ENCODE assay signal across 25 cellular contexts in the genomic region with DNA sequence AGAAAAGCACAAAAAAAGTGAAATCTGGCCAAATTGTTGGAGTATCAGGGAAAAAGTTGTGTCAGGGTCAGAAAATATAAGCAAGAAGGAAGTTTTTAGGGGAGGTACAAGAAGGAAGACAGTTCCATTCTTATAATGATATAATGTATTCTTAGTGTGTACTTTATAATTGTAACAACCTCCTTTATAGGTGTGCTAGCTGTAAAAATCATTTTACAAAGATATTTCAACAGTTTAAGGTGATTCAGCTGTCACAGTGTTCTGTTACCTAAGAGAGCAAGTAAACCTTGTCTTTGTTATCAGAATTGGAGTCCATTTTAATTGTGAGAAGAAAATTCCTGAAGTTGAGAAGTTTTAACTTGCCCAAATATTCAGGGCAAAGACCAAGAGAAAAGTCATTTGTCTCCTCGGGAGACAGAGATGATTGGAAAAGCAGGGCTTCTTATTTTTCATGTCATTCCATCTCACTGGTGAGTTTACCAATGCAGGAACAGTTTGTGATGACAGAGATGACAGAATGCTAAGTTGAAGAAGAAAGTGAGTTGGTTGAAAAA. TPM values are rescaled to one million over a fixed set of nuclear protein-coding genes. Genes with fewer than 3 reads are reported as not detected.
A peak's percentile ranks its signal among the peaks of the same experiment; 100 is the strongest.
DNase-seq lines count a peak whose midpoint lies in the region; ATAC-seq, FAIRE-seq and TF ChIP-seq lines count a peak whose summit lies in the region.
"Had no signal": no experiment of that assay in that cellular context is flagged by ENCODE, and none has a peak within 500 bp of the region (broad histone marks: within the 10 kb centered on the region; RNA-seq: fewer than 3 reads in every experiment).

No MANE protein-coding gene starts in this region.

- in situ Hi-C loops in GM12878 (cut with MboI) = no loop called here

- H3K4me3 Mint-ChIP-seq in CD4-positive, alpha-beta T cell = no peak overlapping the region
- H3K4me3 Mint-ChIP-seq: CD14-positive monocyte, IgD-negative memory B cell had no signal

- no peaks in the 10 kb centered on the region for H3K36me3 ChIP-seq in GM12878 (ENCODE audit: control insufficient read depth in 2 of 2, insufficient read depth in 2 of 2, low read length in 1 of 2)
- H3K36me3 ChIP-seq: prostate gland had no signal

- FAIRE-seq in A549 (lab: Jason Lieb, UNC) (peak; percentile 28), GM12878 (lab: Jason Lieb, UNC) (peak; percentile 27)
- FAIRE-seq: frontal cortex, urothelium cell line had no signal

- H3K4me3 ChIP-seq in A549 = no peak overlapping the region
- no peak overlapping the region for H3K4me3 ChIP-seq in GM12878
- H3K4me3 ChIP-seq: prostate gland had no signal

- H3K9me3 ChIP-seq in A549 = no peaks in the 10 kb centered on the region
- no peaks in the 10 kb centered on the region for H3K9me3 ChIP-seq in CD4-positive, alpha-beta T cell (ENCODE audit: control insufficient read depth, low read length)
- no peaks in the 10 kb centered on the region for H3K9me3 ChIP-seq in GM12878 (replicated peaks; ENCODE audit: control insufficient read depth, insufficient read depth, low read length)
- H3K9me3 ChIP-seq: prostate gland had no signal

- peaks cover 17% of the 10 kb centered on the region for H3K36me3 Mint-ChIP-seq in CD4-positive, alpha-beta T cell (ENCODE audit: low read depth)
- H3K36me3 Mint-ChIP-seq: IgD-negative memory B cell had no signal

- no peak overlapping the region for H3K27ac ChIP-seq in A549
- no peak overlapping the region for H3K27ac ChIP-seq in CD4-positive, alpha-beta T cell (ENCODE audit: low read depth, low read length)
- no peak overlapping the region for H3K27ac ChIP-seq in GM12878 (ENCODE audit: control insufficient read depth, insufficient read depth)
- H3K27ac ChIP-seq in foreskin keratinocyte = no peak overlapping the region
- H3K27ac ChIP-seq: prostate gland had no signal

- intact Hi-C loops in CD4-positive, alpha-beta T cell (cut with DNase I, micrococcal nuclease) = loop anchor here in 1 of 2 experiments (10.0 kb wide), 1 partner anchor 50 kb away; no protein-coding TSS in a partner anchor
- intact Hi-C loops in GM12878 (cut with micrococcal nuclease; ENCODE audit: unreplicated experiment) = no loop called here

- TF ChIP-seq EP300 in A549 (IDR thresholded peaks at IDR 0.05) (no peak), GM12878 (IDR thresholded peaks at IDR 0.05; ENCODE audit: borderline replicate concordance in 1 of 2, control insufficient read depth in 1 of 2, low read depth in 2 of 2, low read length in 2 of 2) (no peak)

- DNase-seq in A549 (ENCODE audit: low read depth in 1 of 2, low spot score in 1 of 2) (no peak), GM12878 (ENCODE audit: low read depth, low spot score) (no peak), foreskin keratinocyte (peak; percentile 29 to 53), HEK293T (ENCODE audit: extremely low spot score) (no peak)
- DNase-seq in CD4-positive, alpha-beta T cell = no peak
- DNase-seq: effector CD4-positive, alpha-beta T cell; H7; NCI-H1105 treated with DMSO at 0.1 percent for 48 hours; NCI-H1930; NCI-H526; nucleus accumbens; SIG-M5; stimulated activated CD4-positive, alpha-beta T cell treated with anti-CD3 and anti-CD28 coated beads, Interleukin-12 subunit alpha, Interleukin-12 subunit beta, amount 100 ng/mL, for 4 hours; stimulated activated CD4-positive, alpha-beta T cell treated with anti-CD3 and anti-CD28 coated beads, Interleukin-4, amount 100 ng/mL, for 1 hour; SW 1271 had no signal

- H3K4me1 Mint-ChIP-seq in CD4-positive, alpha-beta T cell (ENCODE audit: low read depth) = peaks cover 82% of the 10 kb centered on the region

- no peaks in the 10 kb centered on the region for H4K20me1 ChIP-seq in GM12878 (ENCODE audit: control insufficient read depth, insufficient read depth)

- TF ChIP-seq POLR2A in A549 (IDR thresholded peaks at IDR 0.05; ENCODE audit: low read length) (no peak), GM12878 (IDR thresholded peaks at IDR 0.05; ENCODE audit: low read depth, low read length) (no peak)

- H3K9ac ChIP-seq in GM12878 (ENCODE audit: control insufficient read depth, insufficient read depth, low read length) = no peak overlapping the region

- H3K79me2 ChIP-seq in GM12878 (ENCODE audit: control insufficient read depth, insufficient read depth, low read length) = no peaks in the 10 kb centered on the region

- no peaks in the 10 kb centered on the region for H3K4me1 ChIP-seq in A549
- H3K4me1 ChIP-seq in GM12878 (ENCODE audit: control insufficient read depth, insufficient read depth, low read length) = no peaks in the 10 kb centered on the region
- peaks cover 22% of the 10 kb centered on the region for H3K4me1 ChIP-seq in foreskin keratinocyte
- H3K4me1 ChIP-seq: prostate gland had no signal

- no peak for ATAC-seq in A549
- ATAC-seq in CD4-positive, alpha-beta T cell (ENCODE audit: poor library complexity) = no peak
- no peak for ATAC-seq in GM12878
- ATAC-seq in foreskin keratinocyte = no peak
- ATAC-seq in GM18870 (IDR thresholded peaks at IDR 0.05; ENCODE audit: unreplicated experiment) = no peak
- ATAC-seq in HG02885 (IDR thresholded peaks at IDR 0.05; ENCODE audit: poor library complexity, unreplicated experiment) = no peak
- ATAC-seq: esophagus mucosa, Panc1, sciatic nerve had no signal

- WGBS in A549 (ENCODE audit: missing lambda C conversion rate) = 13% methylated on average over 1 of the region's 1 CpG
- WGBS in GM12878 (ENCODE audit: insufficient coverage, insufficient replicate concordance, low lambda C conversion rate, missing lambda C conversion rate) = 35% methylated on average over 1 of the region's 1 CpG

- CTCF ChIA-PET in A549 (lab: Yijun Ruan, JAX) = no interaction called here
- CTCF ChIA-PET in CD4-positive, alpha-beta T cell (lab: Charles Lee) = no interaction called here
- CTCF ChIA-PET in GM12878 (lab: Yijun Ruan, JAX) = interaction anchor here (0.9 kb wide), 1 partner anchor 9 kb away, joined by 4 read pairs; no protein-coding TSS in a partner anchor
- CTCF ChIA-PET in HEK293T (lab: Yijun Ruan, JAX) = no interaction called here

- POLR2A ChIA-PET in A549 (lab: Yijun Ruan, JAX) = no interaction called here
- POLR2A ChIA-PET in CD4-positive, alpha-beta T cell (lab: Charles Lee) = no interaction called here
- POLR2A ChIA-PET in GM12878 (lab: Charles Lee) = no interaction called here
- POLR2A ChIA-PET in HEK293T (lab: Yijun Ruan, JAX) = no interaction called here

- SMC1A ChIA-PET in GM12878 (lab: Charles Lee; ENCODE audit: uncharacterized antibody, unreplicated experiment) = interaction anchor here (1.0 kb wide), 1 partner anchor 8 kb away, joined by 3 read pairs; no protein-coding TSS in a partner anchor

- no peak overlapping the region for H2AFZ ChIP-seq in GM12878 (ENCODE audit: control insufficient read depth, low read depth, low read length)

- no peaks in the 10 kb centered on the region for H3K9me3 Mint-ChIP-seq in CD4-positive, alpha-beta T cell

- H3K27me3 ChIP-seq in CD4-positive, alpha-beta T cell (ENCODE audit: control insufficient read depth, insufficient read depth, low read length) = no peaks in the 10 kb centered on the region
- H3K27me3 ChIP-seq in GM12878 (replicated peaks in 1 of 2; ENCODE audit: control insufficient read depth in 2 of 2, insufficient read depth in 2 of 2, low read length in 1 of 2) = no peaks in the 10 kb centered on the region
- H3K27me3 ChIP-seq in foreskin keratinocyte = no peaks in the 10 kb centered on the region

- peak overlapping the region; percentile 40 for H3K27ac Mint-ChIP-seq in CD4-positive, alpha-beta T cell
- H3K27ac Mint-ChIP-seq: CD14-positive monocyte had no signal

- no peak overlapping the region for H3K4me2 ChIP-seq in A549
- H3K4me2 ChIP-seq in GM12878 (ENCODE audit: control insufficient read depth, insufficient read depth) = no peak overlapping the region

- no peaks in the 10 kb centered on the region for H3K27me3 Mint-ChIP-seq in CD4-positive, alpha-beta T cell
- H3K27me3 Mint-ChIP-seq: IgD-negative memory B cell had no signal

- TF ChIP-seq RAD21 in A549 (conservative IDR thresholded peaks at IDR 0.05 in 1 of 2, IDR thresholded peaks at IDR 0.05 in 1 of 2) (no peak), GM12878 (IDR thresholded peaks at IDR 0.05; ENCODE audit: insufficient read depth, low read depth, low read length) (no peak)

- no peak for TF ChIP-seq CTCF in A549 (IDR thresholded peaks at IDR 0.05)
- TF ChIP-seq CTCF in CD4-positive, alpha-beta T cell (IDR thresholded peaks at IDR 0.05) = no peak
- TF ChIP-seq CTCF in GM12878 (IDR thresholded peaks at IDR 0.05 in 2 of 3, conservative IDR thresholded peaks at IDR 0.05 in 1 of 3; ENCODE audit: control insufficient read depth in 2 of 3, extremely low read depth in 1 of 3, insufficient read depth in 1 of 3, low read depth in 3 of 3, low read length in 3 of 3) = no peak
- no peak for TF ChIP-seq CTCF in foreskin keratinocyte (conservative IDR thresholded peaks at IDR 0.05)

- BruUV-seq in GM12878 (replicated peaks; lab: Mats Ljungman, UMichigan) = no TSS peak

- RAD21 ChIA-PET in GM12878 (lab: Charles Lee; ENCODE audit: unreplicated experiment) = no interaction called here

TF ChIP-seq in HEK293T, 16 proteins besides CTCF, POLR2A, EP300 and RAD21 (continues in another document):
- no peak for TF ChIP-seq ARNT (IDR thresholded peaks at IDR 0.05)

RNA-seq across cellular contexts. Expression of a gene that starts 14.7 kb away (rescaled TPM):
- polyA plus RNA-seq in A549 (2011; rRNA removed) (0.40 and 0.46 TPM in 2 replicates), A549 (2017; fragmentation: RNase III; extraction: RNeasy Plus Mini Kit Qiagen cat#74134 plus additional on column Dnase treatment) (0.16 to 0.30 TPM (median 0.19 TPM) in 3 replicates), GM12878 (2011; rRNA removed) (84.9 and 137 TPM in 2 replicates), GM12878 (2014; fragmentation: Illumina TruSeq; extraction: Trizol) (25.1 and 34.2 TPM in 2 replicates), GM12878 (2014; fragmentation: Nextera tagmentation; extraction: Ambion mirVana) (10 to 100 TPM in 1 of 2 experiments, 1 to 10 TPM in 1; 4.9 to 10.5 TPM), GM12878 (2014; rRNA removed) (20.8 and 20.9 TPM in 2 replicates), GM12878 (2016; fragmentation: Nextera tagmentation; extraction: Ambion mirVana) (1 to 10 TPM; 7.5 to 9.2 TPM), foreskin keratinocyte (3.1 and 3.4 TPM in 2 replicates)
- polyA plus RNA-seq in A549 (2012; cell fraction: cytosol; rRNA removed) = 0.03 and 0.07 TPM in 2 replicates
- polyA plus RNA-seq in A549 (2012; cell fraction: nucleus; rRNA removed) = 0.10 and 0.15 TPM in 2 replicates
- polyA minus RNA-seq in A549 (2011; rRNA and poly(A)+ RNA removed) = 0.12 and 0.24 TPM in 2 replicates
- 10 to 100 TPM; 26.7 to 30.5 TPM for total RNA-seq in CD4-positive, alpha-beta T cell
- total RNA-seq in GM12878 (2013; cell fraction: nucleolus; rRNA removed) = 101 and 106 TPM in 2 replicates
- total RNA-seq in GM12878 (2014; rRNA removed) (14.1 and 16.1 TPM in 2 replicates), GM12878 (2014; rRNA removed; fragmentation: Illumina TruSeq; extraction: Trizol) (18.7 and 20.8 TPM in 2 replicates), GM12878 (2021) (14.2 and 16.6 TPM in 2 replicates), foreskin keratinocyte (6.0 and 6.5 TPM in 2 replicates)
- 14.5 TPM for polyA plus RNA-seq in GM12878 (2011; ENCODE audit: low read depth)
- polyA plus RNA-seq in GM12878 (2011; cell fraction: cytosol; rRNA removed) = 28.7 and 29.9 TPM in 2 replicates
- polyA plus RNA-seq in GM12878 (2011; cell fraction: nucleus; rRNA removed) = 218 and 262 TPM in 2 replicates
- polyA plus RNA-seq in GM12878 (2012) = 16.1 and 17.6 TPM in 2 replicates
- polyA minus RNA-seq in GM12878 (2011; rRNA and poly(A)+ RNA removed) = 41.2 and 41.6 TPM in 2 replicates
- 12.0 and 16.8 TPM in 2 replicates for polyA minus RNA-seq in GM12878 (2011; cell fraction: cytosol; rRNA and poly(A)+ RNA removed)
- 61.1 and 73.0 TPM in 2 replicates for polyA minus RNA-seq in GM12878 (2011; cell fraction: nucleus; rRNA and poly(A)+ RNA removed)

Comparison
In these comparisons a context has a peak if more than half of its experiments do, and no peak if none do; other contexts are left out.
1. DNase-seq: peak in foreskin keratinocyte (2 of 2); none in A549 (0 of 2), CD4-positive, alpha-beta T cell (0 of 10), GM12878 (single experiment) and HEK293T (single experiment).